8 cellular contexts compared by ENCODE assay signal in genomic region chr4:22515888-22516541, GRCh38. TPM values are rescaled to one million over a fixed set of nuclear protein-coding genes. Genes with fewer than 3 reads are reported as not detected.
DNase-seq lines count a peak whose midpoint lies in the region; ATAC-seq and TF ChIP-seq lines count a peak whose summit lies in the region.

ADGRA3 (minus strand) TSS chr4:22516066; CDS start chr4:22515784, 282 bp downstream.

- TF ChIP-seq EP300 in SK-N-SH (IDR thresholded peaks at IDR 0.05; ENCODE audit: borderline replicate concordance in 1 of 2, low read depth in 1 of 2, low read length in 1 of 2), result no peak

- H3K27me3 ChIP-seq in SK-N-SH (ENCODE audit: insufficient read depth) (no peaks in the 10 kb centered on the region), mammary epithelial cell (ENCODE audit: insufficient read depth, low read length) (no peaks in the 10 kb centered on the region), gastrocnemius medialis (no peaks in the 10 kb centered on the region)

- H3K36me3 ChIP-seq in SK-N-SH (replicated peaks in 1 of 2; ENCODE audit: control insufficient read depth in 1 of 2, insufficient read depth in 2 of 2, low read length in 1 of 2) (no peaks in the 10 kb centered on the region), mammary epithelial cell (ENCODE audit: insufficient read depth, low read length) (no peaks in the 10 kb centered on the region), gastrocnemius medialis (no peaks in the 10 kb centered on the region)

- WGBS in SK-N-SH (ENCODE audit: low lambda C conversion rate), result 19% methylated on average over 22 of the region's 74 CpGs
- 2% methylated on average over 26 of the region's 74 CpGs for WGBS in mammary epithelial cell (ENCODE audit: low coverage, missing lambda C conversion rate)

- ATAC-seq in gastrocnemius medialis, result peak; percentile 77 to 82

- H3K4me3 ChIP-seq in SK-N-SH (ENCODE audit: low read depth in 2 of 2, low read length in 1 of 2) (peak within 1 kb of the TSS; percentile 79 to 96), mammary epithelial cell (replicated peaks in 1 of 3; ENCODE audit: insufficient read depth in 1 of 3, low read depth in 2 of 3, low read length in 3 of 3) (peak within 1 kb of the TSS; percentile 69 to 70 (median 70)), gastrocnemius medialis (peak within 1 kb of the TSS; percentile 60 to 80 (median 64))

- H3K4me2 ChIP-seq in SK-N-SH, result peak within 1 kb of the TSS; percentile 98
- H3K4me2 ChIP-seq in mammary epithelial cell (ENCODE audit: insufficient read depth, low read depth, low read length), result peak within 1 kb of the TSS; percentile 78

- no peak for TF ChIP-seq CTCF in SK-N-SH (IDR thresholded peaks at IDR 0.05)
- TF ChIP-seq CTCF in mammary epithelial cell (conservative IDR thresholded peaks at IDR 0.05 in 1 of 2, IDR thresholded peaks at IDR 0.05 in 1 of 2; ENCODE audit: extremely low read depth in 1 of 2, insufficient read depth in 1 of 2, low read depth in 1 of 2, low read length in 2 of 2), result no peak
- no peak for TF ChIP-seq CTCF in gastrocnemius medialis (IDR thresholded peaks at IDR 0.05 in 4 of 5, conservative IDR thresholded peaks at IDR 0.05 in 1 of 5)

- intact Hi-C loops in mammary epithelial cell (cut with micrococcal nuclease) (loop anchor here (1.0 to 5.0 kb wide), 5 partner anchors 43 to 171 kb away; no protein-coding TSS in a partner anchor), gastrocnemius medialis (cut with DNase I; ENCODE audit: low total_unique reads) (loop anchor here (2.0 to 10.0 kb wide), 5 partner anchors 44 to 104 kb away; no protein-coding TSS in a partner anchor)

- no peaks in the 10 kb centered on the region for H3K9me2 ChIP-seq in SK-N-SH

- CTCF ChIA-PET in SK-N-SH (lab: Yijun Ruan, JAX) (interaction anchor here (1.0 kb wide), 1 partner anchor 105 kb away, joined by 4 read pairs; no protein-coding TSS in a partner anchor), mammary epithelial cell (lab: Charles Lee; ENCODE audit: low non-redundant PET) (no interaction called here)

- H3K9me3 ChIP-seq in SK-N-SH, result no peaks in the 10 kb centered on the region
- H3K9me3 ChIP-seq in mammary epithelial cell (replicated peaks; ENCODE audit: insufficient read depth, low read length), result no peaks in the 10 kb centered on the region
- no peaks in the 10 kb centered on the region for H3K9me3 ChIP-seq in gastrocnemius medialis

- BruUV-seq in mammary epithelial cell (replicated peaks; lab: Mats Ljungman, UMichigan), result TSS peak; percentile 57

- peaks cover 13% of the 10 kb centered on the region for H3F3A ChIP-seq in SK-N-SH (replicated peaks; ENCODE audit: insufficient read depth)

- dilution Hi-C loops in mammary epithelial cell (cut with HindIII; ENCODE audit: low sequenced_read_pairs), result no loop called here

- POLR2A ChIA-PET in SK-N-SH (lab: Yijun Ruan, JAX), result interaction anchor here (0.8 kb wide), 1 partner anchor 12 kb away, joined by 3 read pairs; no protein-coding TSS in a partner anchor

- H4K20me1 ChIP-seq in SK-N-SH (ENCODE audit: insufficient read depth), result peaks cover 26% of the 10 kb centered on the region
- no peaks in the 10 kb centered on the region for H4K20me1 ChIP-seq in mammary epithelial cell (ENCODE audit: insufficient read depth, low read length)

- DNase-seq in activated CD4-positive, alpha-beta T cell treated with anti-CD3 and anti-CD28 coated beads for 1 hour, result peak; percentile 11
- DNase-seq in activated CD4-positive, alpha-beta T cell treated with anti-CD3 and anti-CD28 coated beads, Interleukin-2, amount 50 U/mL, for 4 hours, result no peak
- DNase-seq in HuH-7.5 (ENCODE audit: low spot score) (peak; percentile 85), SK-N-SH (peak; percentile 94), mammary epithelial cell (peak; percentile 72), iPS-NIHi11 (ENCODE audit: low spot score) (peak; percentile 92), gastrocnemius medialis (peak; percentile 61 to 79)
- no peak for DNase-seq in central memory CD4-positive, alpha-beta T cell

- H3K4me1 ChIP-seq in SK-N-SH (ENCODE audit: control insufficient read depth in 1 of 2, insufficient read depth in 2 of 2, low read depth in 1 of 2, low read length in 1 of 2) (peaks cover 0 to 7% of the 10 kb centered on the region in 2 experiments; a peak in 3 of 4 replicates), mammary epithelial cell (ENCODE audit: insufficient read depth, low read length) (peaks cover 15% of the 10 kb centered on the region), gastrocnemius medialis (peaks cover 13 to 17% of the 10 kb centered on the region in 2 donors)

- H3K79me2 ChIP-seq in SK-N-SH (ENCODE audit: insufficient read depth) (peaks cover 39% of the 10 kb centered on the region), mammary epithelial cell (ENCODE audit: insufficient read depth, low read length) (peaks cover 44% of the 10 kb centered on the region)

- H2AFZ ChIP-seq in SK-N-SH (ENCODE audit: low read depth), result peak within 1 kb of the TSS; percentile 91
- H2AFZ ChIP-seq in mammary epithelial cell (ENCODE audit: low read depth, low read length), result peak within 1 kb of the TSS; percentile 88

- peak within 1 kb of the TSS; percentile 65 to 78 for H3K27ac ChIP-seq in SK-N-SH (ENCODE audit: low read depth in 2 of 2, low read length in 1 of 2)
- peak within 1 kb of the TSS; percentile 87 for H3K27ac ChIP-seq in mammary epithelial cell (ENCODE audit: insufficient read depth, low read depth, low read length)
- peak within 1 kb of the TSS; percentile 83 to 94 (median 88) for H3K27ac ChIP-seq in gastrocnemius medialis

- peak; percentile 60 to 72 for TF ChIP-seq POLR2A in gastrocnemius medialis (IDR thresholded peaks at IDR 0.05)

- in situ Hi-C loops in mammary epithelial cell (cut with MboI; ENCODE audit: low sequenced_read_pairs in 2 of 2) (no loop called here), gastrocnemius medialis (cut with MboI; ENCODE audit: low sequenced_read_pairs in 4 of 4) (no loop called here)

- TF ChIP-seq RAD21 in SK-N-SH (IDR thresholded peaks at IDR 0.05; ENCODE audit: low read length), result no peak

- H3K9ac ChIP-seq in SK-N-SH, result peak within 1 kb of the TSS; percentile 77
- peak within 1 kb of the TSS; percentile 90 for H3K9ac ChIP-seq in mammary epithelial cell (ENCODE audit: insufficient read depth, low read length)

TF ChIP-seq in SK-N-SH, 30 proteins besides CTCF, POLR2A, EP300 and RAD21:
- TF ChIP-seq POLR2AphosphoS5 (IDR thresholded peaks at IDR 0.05; ENCODE audit: low read depth, low read length), result no peak
- TF ChIP-seq YY1 (IDR thresholded peaks at IDR 0.05; ENCODE audit: low read depth), result no peak
- TF ChIP-seq USF1 (IDR thresholded peaks at IDR 0.05; ENCODE audit: borderline replicate concordance, low read depth), result 0 out of 2 replicates have a peak, but pooled peaks have one; percentile 11
- no peak for TF ChIP-seq CHD2 (IDR thresholded peaks at IDR 0.05; ENCODE audit: low read length, partially characterized antibody)
- no peak for TF ChIP-seq EZH2phosphoT487 (IDR thresholded peaks at IDR 0.05; ENCODE audit: borderline replicate concordance, low read depth)
- TF ChIP-seq, protein P1, sequence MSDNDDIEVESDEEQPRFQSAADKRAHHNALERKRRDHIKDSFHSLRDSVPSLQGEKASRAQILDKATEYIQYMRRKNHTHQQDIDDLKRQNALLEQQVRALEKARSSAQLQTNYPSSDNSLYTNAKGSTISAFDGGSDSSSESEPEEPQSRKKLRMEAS (IDR thresholded peaks at IDR 0.05; ENCODE audit: low read depth), result peak; percentile 45; the same call in 1 of the 2 replicates
- TF ChIP-seq, protein P2, sequence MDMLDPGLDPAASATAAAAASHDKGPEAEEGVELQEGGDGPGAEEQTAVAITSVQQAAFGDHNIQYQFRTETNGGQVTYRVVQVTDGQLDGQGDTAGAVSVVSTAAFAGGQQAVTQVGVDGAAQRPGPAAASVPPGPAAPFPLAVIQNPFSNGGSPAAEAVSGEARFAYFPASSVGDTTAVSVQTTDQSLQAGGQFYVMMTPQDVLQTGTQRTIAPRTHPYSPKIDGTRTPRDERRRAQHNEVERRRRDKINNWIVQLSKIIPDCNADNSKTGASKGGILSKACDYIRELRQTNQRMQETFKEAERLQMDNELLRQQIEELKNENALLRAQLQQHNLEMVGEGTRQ (IDR thresholded peaks at IDR 0.05; ENCODE audit: borderline replicate concordance, low read depth, low read length), result no peak
- no peak for TF ChIP-seq FOXM1 (IDR thresholded peaks at IDR 0.05; ENCODE audit: low read depth)
- 0 out of 2 replicates have a peak, but pooled peaks have one; percentile 3 for TF ChIP-seq MXI1 (IDR thresholded peaks at IDR 0.05; ENCODE audit: low read depth, low read length)
TF ChIP-seq in SK-N-SH: peak in this region for 3.

RNA-seq across cellular contexts. Expression of gene ADGRA3, which starts in this region (rescaled TPM):
- polyA plus RNA-seq in SK-N-SH (2012; rRNA removed) (11.8 and 13.7 TPM in 2 replicates), mammary epithelial cell (35.2 TPM)
- 14.7 and 15.2 TPM in 2 replicates for polyA plus RNA-seq in SK-N-SH (2012; cell fraction: cytosol; rRNA removed)
- 19.4 and 28.1 TPM in 2 replicates for polyA plus RNA-seq in SK-N-SH (2012; cell fraction: nucleus; rRNA removed)
- total RNA-seq in mammary epithelial cell (10 to 100 TPM; 48.0 to 66.8 TPM), gastrocnemius medialis (10 to 100 TPM; 17.1 to 86.4 (median 25.7) TPM)
- polyA minus RNA-seq in mammary epithelial cell, result 138 TPM

Comparison
In these comparisons a context has a peak if more than half of its experiments do, and no peak if none do; other contexts are left out.
1. DNase-seq: peak in activated CD4-positive, alpha-beta T cell treated with anti-CD3 and anti-CD28 coated beads for 1 hour (single experiment), HuH-7.5 (single experiment), SK-N-SH (single experiment), mammary epithelial cell (single experiment), iPS-NIHi11 (single experiment) and gastrocnemius medialis (2 of 2); none in activated CD4-positive, alpha-beta T cell treated with anti-CD3 and anti-CD28 coated beads, Interleukin-2, amount 50 U/mL, for 4 hours (0 of 2) and central memory CD4-positive, alpha-beta T cell (single experiment).
2. Peak in every context shown above with its lines, with median percentiles within 50 percentile points of each other: H3K27ac ChIP-seq and H3K4me3 ChIP-seq.